In genomic region chr11:5691963-5692358, GRCh38 we compare ENCODE assay signal across 11 cellular contexts. TPM values are rescaled to one million over a fixed set of nuclear protein-coding genes. Genes with fewer than 3 reads are reported as not detected.
DNase-seq lines count a peak whose midpoint lies in the region; ATAC-seq, FAIRE-seq and TF ChIP-seq lines count a peak whose summit lies in the region.
"Had no signal": no experiment of that assay in that cellular context is flagged by ENCODE, and none has a peak within 500 bp of the region (broad histone marks: within the 10 kb centered on the region; RNA-seq: fewer than 3 reads in every experiment).

No MANE protein-coding gene starts in this region.

- no peaks in the 10 kb centered on the region for H3K27me3 Mint-ChIP-seq in stimulated activated naive B cell treated with anti-CD40 and anti-IgM and Interleukin-4, amounts not matched to agents 10 μg/mL and 1 μg/mL and 100 μg/mL, for 72 hours

- H3K27me3 ChIP-seq in prostate gland (replicated peaks; ENCODE audit: insufficient read depth) = no peaks in the 10 kb centered on the region

- TF ChIP-seq POLR2A in prostate gland (IDR thresholded peaks at IDR 0.05) = no peak

- peak; percentile 40 for DNase-seq in SKM-1 treated with dmso at 0.1 percent for 144 hours (lab: John Stamatoyannopoulos, UW; ENCODE audit: unreplicated experiment)
- DNase-seq in SKM-1 (lab: John Stamatoyannopoulos, UW; ENCODE audit: unreplicated experiment) = no peak
- DNase-seq in OCI-M1 (lab: John Stamatoyannopoulos, UW) = peak; percentile 70
- no peak for DNase-seq in stimulated activated naive B cell treated with anti-CD40 and anti-IgM and Interleukin-4, amounts not matched to agents 10 μg/mL and 1 μg/mL and 100 μg/mL, for 72 hours
- no peak for DNase-seq in prostate gland (ENCODE audit: low spot score)
- DNase-seq: NCI-H2171 had no signal

- TF ChIP-seq CTCF in prostate gland (IDR thresholded peaks at IDR 0.05) = no peak

- intact Hi-C loops in prostate gland (cut with DNase I) = no loop called here

- no peaks in the 10 kb centered on the region for H3K9me3 Mint-ChIP-seq in stimulated activated naive B cell treated with anti-CD40 and anti-IgM and Interleukin-4, amounts not matched to agents 10 μg/mL and 1 μg/mL and 100 μg/mL, for 72 hours

- no peaks in the 10 kb centered on the region for H3K36me3 ChIP-seq in prostate gland

- ATAC-seq in stimulated activated naive B cell treated with anti-CD40 and anti-IgM and Interleukin-4, amounts not matched to agents 10 μg/mL and 1 μg/mL and 100 μg/mL, for 72 hours (replicated peaks) = no peak
- ATAC-seq in GM19023 (IDR thresholded peaks at IDR 0.05; ENCODE audit: unreplicated experiment) = no peak
- no peak for ATAC-seq in HG03280 (IDR thresholded peaks at IDR 0.05; ENCODE audit: unreplicated experiment)
- ATAC-seq: A549 had no signal

- H3K4me3 Mint-ChIP-seq in stimulated activated naive B cell treated with anti-CD40 and anti-IgM and Interleukin-4, amounts not matched to agents 10 μg/mL and 1 μg/mL and 100 μg/mL, for 72 hours = peak overlapping the region; percentile 67 to 88

- H3K4me1 Mint-ChIP-seq in stimulated activated naive B cell treated with anti-CD40 and anti-IgM and Interleukin-4, amounts not matched to agents 10 μg/mL and 1 μg/mL and 100 μg/mL, for 72 hours = peaks cover 45 to 73% of the 10 kb centered on the region in 2 donors

- no peaks in the 10 kb centered on the region for H3K9me3 ChIP-seq in prostate gland
- H3K9me3 ChIP-seq: A549 had no signal

- peak; percentile 8 for FAIRE-seq in endometrium (lab: Jason Lieb, UNC)
- FAIRE-seq: A549 had no signal

- no peaks in the 10 kb centered on the region for H3K4me1 ChIP-seq in prostate gland (replicated peaks)
- H3K4me1 ChIP-seq: A549, parathyroid adenoma had no signal

- WGBS in prostate gland = 80% methylated on average over 3 of the region's 3 CpGs

- peak overlapping the region; percentile 89 for H3K27ac Mint-ChIP-seq in stimulated activated naive B cell treated with anti-CD40 and anti-IgM and Interleukin-4, amounts not matched to agents 10 μg/mL and 1 μg/mL and 100 μg/mL, for 72 hours

- peaks cover 2 to 5% of the 10 kb centered on the region in 2 donors for H3K36me3 Mint-ChIP-seq in stimulated activated naive B cell treated with anti-CD40 and anti-IgM and Interleukin-4, amounts not matched to agents 10 μg/mL and 1 μg/mL and 100 μg/mL, for 72 hours

- H3K4me3 ChIP-seq in prostate gland = no peak overlapping the region
- H3K4me3 ChIP-seq: A549 had no signal

- no peak overlapping the region for H3K27ac ChIP-seq in prostate gland
- H3K27ac ChIP-seq: A549, parathyroid adenoma had no signal

RNA-seq across cellular contexts. Expression of gene TRIM22, which starts 2.4 kb away (rescaled TPM):
- 10 to 100 TPM; 32.8 to 47.4 TPM for total RNA-seq in prostate gland

RNA-seq across cellular contexts. Expression of gene TRIM5, which starts 7.1 kb away (rescaled TPM):
- 10 to 100 TPM; 17.4 to 36.9 TPM for total RNA-seq in prostate gland

RNA-seq across cellular contexts. Expression of gene OR56B1, which starts 44.3 kb away (rescaled TPM):
- total RNA-seq in prostate gland = not detected

Comparison
In these comparisons a context has a peak if more than half of its experiments do, and no peak if none do; other contexts are left out.
1. DNase-seq: peak in SKM-1 treated with dmso at 0.1 percent for 144 hours (single experiment) and OCI-M1 (single experiment); none in SKM-1 (single experiment), stimulated activated naive B cell treated with anti-CD40 and anti-IgM and Interleukin-4, amounts not matched to agents 10 μg/mL and 1 μg/mL and 100 μg/mL, for 72 hours (single experiment) and prostate gland (single experiment).